8 cellular contexts compared by ENCODE assay signal in the genomic region with DNA sequence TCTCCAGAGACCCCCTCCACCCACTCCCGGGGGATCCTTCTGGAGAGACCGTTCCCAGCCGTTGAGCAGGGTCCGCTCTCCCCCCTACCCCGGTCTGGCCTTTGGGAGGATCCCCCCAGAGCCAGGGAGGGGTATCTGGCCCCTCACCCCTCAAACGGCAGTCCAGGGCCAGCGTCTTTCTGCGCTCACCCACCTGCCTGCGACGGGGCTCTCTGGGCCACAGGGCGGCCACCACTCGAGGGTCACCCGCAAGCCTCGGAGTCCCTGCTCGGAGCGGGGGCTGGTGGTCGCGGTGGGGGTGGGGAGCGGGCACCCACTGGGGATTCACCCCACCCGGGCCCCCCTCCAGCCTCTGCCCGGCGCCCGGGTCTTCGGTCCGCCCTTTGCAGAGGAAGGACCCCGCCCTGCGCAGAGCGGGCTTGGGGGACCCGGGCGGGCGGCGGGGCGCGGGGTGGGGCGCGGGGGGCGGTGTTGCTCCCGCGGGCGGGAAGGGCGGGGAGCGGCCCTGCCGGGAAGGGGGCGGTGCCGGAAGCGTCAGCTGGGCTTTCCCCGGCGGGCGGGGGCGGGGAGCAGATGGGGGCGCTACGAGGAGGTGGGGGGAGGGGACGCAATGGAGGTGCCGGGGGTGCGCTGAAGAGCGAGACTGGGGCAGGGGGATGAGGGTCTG. TPM values are rescaled to one million over a fixed set of nuclear protein-coding genes. Genes with fewer than 3 reads are reported as not detected.
A peak's percentile ranks its signal among the peaks of the same experiment; 100 is the strongest.
DNase-seq lines count a peak whose midpoint lies in the region; ATAC-seq and TF ChIP-seq lines count a peak whose summit lies in the region.

No MANE protein-coding gene starts in this region.

- CTCF ChIA-PET in CD8-positive, alpha-beta T cell (lab: Charles Lee): no interaction called here
- CTCF ChIA-PET in activated CD8-positive, alpha-beta T cell treated with anti-CD3 and anti-CD28 coated beads for 36 hours (lab: Charles Lee): no interaction called here

- peaks cover 28% of the 10 kb centered on the region for H3K4me1 Mint-ChIP-seq in CD8-positive, alpha-beta T cell (ENCODE audit: low read depth)
- peaks cover 35% of the 10 kb centered on the region for H3K4me1 Mint-ChIP-seq in activated CD8-positive, alpha-beta T cell treated with anti-CD3 and anti-CD28 coated beads for 36 hours (ENCODE audit: low read depth)

- ATAC-seq in CD8-positive, alpha-beta T cell: peak; percentile 13
- ATAC-seq in activated CD8-positive, alpha-beta T cell treated with anti-CD3 and anti-CD28 coated beads for 36 hours: peak; percentile 6
- no peak for ATAC-seq in HG03442 (IDR thresholded peaks at IDR 0.05; ENCODE audit: unreplicated experiment)
- no peak for ATAC-seq in HG03108 (IDR thresholded peaks at IDR 0.05; ENCODE audit: unreplicated experiment)

- peak overlapping the region; percentile 43 for H3K9ac ChIP-seq in endocrine pancreas (ENCODE audit: control insufficient read depth, insufficient read depth, low read length)

- no peaks in the 10 kb centered on the region for H3K36me3 ChIP-seq in CD8-positive, alpha-beta T cell (ENCODE audit: insufficient read depth, low read length)
- no peaks in the 10 kb centered on the region for H3K36me3 ChIP-seq in endocrine pancreas (ENCODE audit: control insufficient read depth, insufficient read depth, low read length)

- POLR2A ChIA-PET in CD8-positive, alpha-beta T cell (lab: Charles Lee): interaction anchor here (1.9 kb wide), 1 partner anchor 25 kb away, joined by 20 read pairs; a partner anchor contains a TSS
- POLR2A ChIA-PET in activated CD8-positive, alpha-beta T cell treated with anti-CD3 and anti-CD28 coated beads for 36 hours (lab: Charles Lee): no interaction called here

- no peaks in the 10 kb centered on the region for H3K9me3 ChIP-seq in CD8-positive, alpha-beta T cell (ENCODE audit: low read length)
- no peaks in the 10 kb centered on the region for H3K9me3 ChIP-seq in endocrine pancreas (ENCODE audit: control insufficient read depth, low read length)
- H3K9me3 ChIP-seq in mononuclear cell (ENCODE audit: low read depth, low read length): no peaks in the 10 kb centered on the region

- DNase-seq in CD8-positive, alpha-beta T cell: peak; percentile 63 to 90 (median 87)
- peak; percentile 59 for DNase-seq in NAMALWA (ENCODE audit: low spot score)
- peak; percentile 91 for DNase-seq in activated CD8-positive, alpha-beta T cell treated with anti-CD3 and anti-CD28 coated beads for 36 hours
- peak; percentile 85 to 91 for DNase-seq in stimulated activated CD8-positive, alpha-beta memory T cell treated with anti-CD3 and anti-CD28 coated beads, Interleukin-7, amount 100 ng/mL, for 4 hours (ENCODE audit: low read depth in 2 of 2)

- no peaks in the 10 kb centered on the region for H3K36me3 Mint-ChIP-seq in CD8-positive, alpha-beta T cell
- no peaks in the 10 kb centered on the region for H3K36me3 Mint-ChIP-seq in activated CD8-positive, alpha-beta T cell treated with anti-CD3 and anti-CD28 coated beads for 36 hours (ENCODE audit: low read depth)

- H3K9me3 Mint-ChIP-seq in CD8-positive, alpha-beta T cell: no peaks in the 10 kb centered on the region
- H3K9me3 Mint-ChIP-seq in activated CD8-positive, alpha-beta T cell treated with anti-CD3 and anti-CD28 coated beads for 36 hours: no peaks in the 10 kb centered on the region

- no peaks in the 10 kb centered on the region for H3K27me3 ChIP-seq in CD8-positive, alpha-beta T cell (ENCODE audit: insufficient read depth, low read length)
- H3K27me3 ChIP-seq in endocrine pancreas (ENCODE audit: control insufficient read depth, insufficient read depth, low read length) (no peaks in the 10 kb centered on the region), mononuclear cell (ENCODE audit: insufficient read depth, low read length) (no peaks in the 10 kb centered on the region)

- H3K27ac ChIP-seq in CD8-positive, alpha-beta T cell (ENCODE audit: low read depth, low read length): no peak overlapping the region

- peak overlapping the region; percentile 57 for H3K27ac Mint-ChIP-seq in CD8-positive, alpha-beta T cell
- H3K27ac Mint-ChIP-seq in activated CD8-positive, alpha-beta T cell treated with anti-CD3 and anti-CD28 coated beads for 36 hours: peak overlapping the region; percentile 71

- H3K27me3 Mint-ChIP-seq in CD8-positive, alpha-beta T cell (ENCODE audit: low read depth): no peaks in the 10 kb centered on the region
- no peaks in the 10 kb centered on the region for H3K27me3 Mint-ChIP-seq in activated CD8-positive, alpha-beta T cell treated with anti-CD3 and anti-CD28 coated beads for 36 hours

- peak overlapping the region; percentile 23 for H3K4me3 ChIP-seq in CD8-positive, alpha-beta T cell (ENCODE audit: low read depth, low read length)
- H3K4me3 ChIP-seq in endocrine pancreas (ENCODE audit: control insufficient read depth, insufficient read depth, low read length) (no peak overlapping the region), mononuclear cell (ENCODE audit: low read length) (peak overlapping the region; percentile 57)

- peaks cover 39% of the 10 kb centered on the region for H3K4me1 ChIP-seq in CD8-positive, alpha-beta T cell (ENCODE audit: insufficient read depth, low read length)
- no peaks in the 10 kb centered on the region for H3K4me1 ChIP-seq in endocrine pancreas (ENCODE audit: control insufficient read depth, insufficient read depth, low read length)
- peaks cover 60% of the 10 kb centered on the region for H3K4me1 ChIP-seq in mononuclear cell (ENCODE audit: insufficient read depth, low read length)

- no peak for TF ChIP-seq CTCF in CD8-positive, alpha-beta T cell (IDR thresholded peaks at IDR 0.05)
- TF ChIP-seq CTCF in activated CD8-positive, alpha-beta T cell treated with anti-CD3 and anti-CD28 coated beads for 36 hours (IDR thresholded peaks at IDR 0.05): no peak

- H3K4me3 Mint-ChIP-seq in CD8-positive, alpha-beta T cell: peak overlapping the region; percentile 8
- H3K4me3 Mint-ChIP-seq in activated CD8-positive, alpha-beta T cell treated with anti-CD3 and anti-CD28 coated beads for 36 hours: peak overlapping the region; percentile 59

- intact Hi-C loops in CD8-positive, alpha-beta T cell (cut with DNase I, micrococcal nuclease): loop anchor here in 1 of 2 experiments (10.0 kb wide), 1 partner anchor 250 kb away; a partner anchor contains a TSS
- intact Hi-C loops in activated CD8-positive, alpha-beta T cell treated with anti-CD3 and anti-CD28 coated beads for 36 hours (cut with micrococcal nuclease): loop anchor here (5.0 kb wide), 2 partner anchors 32 to 82 kb away; no protein-coding TSS in a partner anchor

RNA-seq across cellular contexts. Expression of a gene that starts 16.6 kb away (rescaled TPM):
- total RNA-seq in CD8-positive, alpha-beta T cell: 10 to 100 TPM; 26.3 to 28.1 TPM
- 10 to 100 TPM; 26.1 to 28.2 TPM for total RNA-seq in activated CD8-positive, alpha-beta T cell treated with anti-CD3 and anti-CD28 coated beads for 36 hours
- total RNA-seq in mononuclear cell: 13.6 TPM

RNA-seq across cellular contexts. Expression of a gene that starts 16.8 kb away (rescaled TPM):
- 10 to 100 TPM; 11.4 to 15.2 TPM for total RNA-seq in CD8-positive, alpha-beta T cell
- total RNA-seq in activated CD8-positive, alpha-beta T cell treated with anti-CD3 and anti-CD28 coated beads for 36 hours: 10 to 100 TPM; 10.7 to 12.0 TPM
- 6.8 TPM for total RNA-seq in mononuclear cell

RNA-seq across cellular contexts. Expression of a gene that starts 25.5 kb away (rescaled TPM):
- total RNA-seq in CD8-positive, alpha-beta T cell: 100 to 1,000 TPM; 316 to 328 TPM
- 100 to 1,000 TPM; 146 to 158 TPM for total RNA-seq in activated CD8-positive, alpha-beta T cell treated with anti-CD3 and anti-CD28 coated beads for 36 hours
- total RNA-seq in mononuclear cell: 172 TPM

Comparison
In these comparisons a context has a peak if more than half of its experiments do, and no peak if none do; other contexts are left out.
1. ATAC-seq: peak in CD8-positive, alpha-beta T cell (single experiment) and activated CD8-positive, alpha-beta T cell treated with anti-CD3 and anti-CD28 coated beads for 36 hours (single experiment); none in HG03442 (single experiment) and HG03108 (single experiment).
2. Peak in every context shown above with its lines, with median percentiles within 50 percentile points of each other: DNase-seq.